In genomic region chr9:107348836-107349235, GRCh38 we compare ENCODE assay signal across 10 cellular contexts.
"Had no signal": no experiment of that assay in that cellular context is flagged by ENCODE, and none has a peak within 500 bp of the region (broad histone marks: within the 10 kb centered on the region; RNA-seq: fewer than 3 reads in every experiment).

No MANE protein-coding gene starts in this region.

- H3K27ac ChIP-seq: gastroesophageal sphincter, ovary, upper lobe of right lung had no signal

- H3K27me3 ChIP-seq: gastroesophageal sphincter, ovary, upper lobe of right lung had no signal

- H3K36me3 ChIP-seq: gastroesophageal sphincter, ovary, upper lobe of right lung had no signal

- H3K4me1 ChIP-seq: gastroesophageal sphincter, upper lobe of right lung had no signal

- H3K9me3 ChIP-seq: ovary had no signal

- H3K4me3 ChIP-seq: gastroesophageal sphincter, ovary, upper lobe of right lung had no signal

- DNase-seq: activated CD4-positive, alpha-beta T cell treated with anti-CD3 and anti-CD28 coated beads for 1 hour; activated CD4-positive, alpha-beta T cell treated with anti-CD3 and anti-CD28 coated beads, Interleukin-2, amount 50 U/mL, for 48 hours; amniotic stem cell; effector memory CD8-positive, alpha-beta T cell; kidney; ovary; stimulated activated CD4-positive, alpha-beta T cell treated with anti-CD3 and anti-CD28 coated beads, Interleukin-15, amount 100 ng/mL, for 24 hours; stimulated activated CD4-positive, alpha-beta T cell treated with anti-CD3 and anti-CD28 coated beads, Interleukin-4, amount 100 ng/mL, for 24 hours; upper lobe of right lung had no signal

- ATAC-seq: effector memory CD8-positive, alpha-beta T cell; gastroesophageal sphincter; upper lobe of right lung had no signal
